In the genomic region with DNA sequence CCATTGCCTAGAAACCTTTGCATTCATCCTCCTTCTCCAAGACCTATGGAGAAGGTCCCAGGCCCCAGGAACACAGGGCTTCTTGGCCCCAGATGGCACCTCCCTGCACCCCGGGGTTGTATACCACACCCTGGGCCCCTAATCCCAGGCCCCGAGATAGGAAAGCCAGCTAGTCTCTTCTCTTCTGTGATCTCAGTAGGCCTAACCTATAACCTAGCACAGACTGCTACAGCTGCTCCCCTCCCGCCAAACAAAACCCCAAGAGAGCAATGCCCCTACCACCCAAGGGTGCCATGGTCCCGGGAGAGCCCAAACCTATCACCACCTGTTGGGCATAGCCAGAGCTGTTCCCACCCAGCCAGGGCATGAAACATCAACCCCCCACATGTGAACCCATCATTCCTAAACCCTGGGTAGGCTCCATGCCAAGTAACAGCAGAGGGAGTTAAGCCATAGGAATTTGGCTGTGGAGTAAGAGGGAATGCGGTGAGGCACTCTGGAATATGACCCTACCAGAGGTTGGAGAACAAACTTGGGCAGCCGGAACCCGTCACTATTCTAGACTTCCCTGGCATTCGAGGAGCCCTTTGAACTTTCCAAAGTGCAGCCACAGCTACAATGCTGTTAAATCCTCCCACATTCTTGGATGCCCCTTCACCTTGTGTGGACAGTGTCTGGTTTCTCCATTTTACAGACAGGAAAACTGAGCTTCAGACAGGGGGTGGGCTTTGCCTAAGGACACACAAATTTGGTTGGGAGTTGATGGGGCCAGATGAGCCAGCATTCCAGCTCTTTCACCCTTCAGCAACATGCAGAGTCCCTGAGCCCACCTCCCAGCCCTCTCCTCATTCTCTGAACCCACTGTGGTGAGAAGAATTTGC, we compare ENCODE assay signal across 1 cellular context.
TF ChIP-seq lines count a peak whose summit lies in the region.

No MANE protein-coding gene starts in this region.

TF ChIP-seq in K562, 482 proteins besides CTCF, POLR2A, EP300 and RAD21:
- no peak for TF ChIP-seq SIN3A (IDR thresholded peaks at IDR 0.05; ENCODE audit: borderline replicate concordance in 2 of 2, control insufficient read depth in 1 of 2, low read depth in 2 of 2, low read length in 2 of 2)
- TF ChIP-seq XRCC4 (IDR thresholded peaks at IDR 0.05; ENCODE audit: extremely low read depth, insufficient read depth, insufficient read length), result no peak
- TF ChIP-seq, protein P1, sequence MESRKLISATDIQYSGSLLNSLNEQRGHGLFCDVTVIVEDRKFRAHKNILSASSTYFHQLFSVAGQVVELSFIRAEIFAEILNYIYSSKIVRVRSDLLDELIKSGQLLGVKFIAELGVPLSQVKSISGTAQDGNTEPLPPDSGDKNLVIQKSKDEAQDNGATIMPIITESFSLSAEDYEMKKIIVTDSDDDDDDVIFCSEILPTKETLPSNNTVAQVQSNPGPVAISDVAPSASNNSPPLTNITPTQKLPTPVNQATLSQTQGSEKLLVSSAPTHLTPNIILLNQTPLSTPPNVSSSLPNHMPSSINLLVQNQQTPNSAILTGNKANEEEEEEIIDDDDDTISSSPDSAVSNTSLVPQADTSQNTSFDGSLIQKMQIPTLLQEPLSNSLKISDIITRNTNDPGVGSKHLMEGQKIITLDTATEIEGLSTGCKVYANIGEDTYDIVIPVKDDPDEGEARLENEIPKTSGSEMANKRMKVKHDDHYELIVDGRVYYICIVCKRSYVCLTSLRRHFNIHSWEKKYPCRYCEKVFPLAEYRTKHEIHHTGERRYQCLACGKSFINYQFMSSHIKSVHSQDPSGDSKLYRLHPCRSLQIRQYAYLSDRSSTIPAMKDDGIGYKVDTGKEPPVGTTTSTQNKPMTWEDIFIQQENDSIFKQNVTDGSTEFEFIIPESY (CRISPR knock-in tag; IDR thresholded peaks at IDR 0.05), result no peak
